22 cellular contexts compared by ENCODE assay signal in the genomic region with DNA sequence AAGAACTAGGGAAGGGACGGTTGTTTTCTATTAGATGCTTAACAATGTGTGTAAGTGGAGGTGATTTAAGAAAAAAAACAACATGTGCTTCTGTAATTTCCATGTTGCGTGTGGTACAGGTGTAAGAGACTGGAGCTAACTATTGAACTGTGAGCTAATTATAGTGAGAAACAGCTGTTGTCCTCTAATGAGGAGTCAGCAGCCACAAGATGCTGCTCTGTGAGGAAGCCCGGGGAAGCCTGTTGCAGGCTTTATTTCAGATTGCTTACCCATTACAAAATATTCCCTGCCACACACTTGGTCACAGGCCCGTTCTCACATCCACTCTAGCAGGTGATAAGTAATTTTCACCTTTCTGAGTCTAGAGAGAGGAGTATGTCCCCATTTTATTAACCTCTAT.
A peak's percentile ranks its signal among the peaks of the same experiment; 100 is the strongest.
DNase-seq lines count a peak whose midpoint lies in the region; ATAC-seq and TF ChIP-seq lines count a peak whose summit lies in the region.
"Had no signal": no experiment of that assay in that cellular context is flagged by ENCODE, and none has a peak within 500 bp of the region (broad histone marks: within the 10 kb centered on the region; RNA-seq: fewer than 3 reads in every experiment).

No MANE protein-coding gene starts in this region.

- no peaks in the 10 kb centered on the region for H3K9me3 ChIP-seq in vagina
- H3K9me3 ChIP-seq: stomach, upper lobe of right lung had no signal

- DNase-seq in COR-L47 (lab: John Stamatoyannopoulos, UW): peak; percentile 16
- peak; percentile 44 for DNase-seq in NCI-H146 treated with DMSO at 0.1 percent for 48 hours (lab: John Stamatoyannopoulos, UW; ENCODE audit: unreplicated experiment)
- peak; percentile 67 for DNase-seq in NCI-H748 treated with DMSO at 0.1 percent for 48 hours (lab: John Stamatoyannopoulos, UW)
- DNase-seq in medulla oblongata (ENCODE audit: extremely low spot score): peak; percentile 12
- no peak for DNase-seq in 8988T
- DNase-seq in vagina (ENCODE audit: extremely low spot score in 2 of 2): no peak
- DNase-seq: activated CD8-positive, alpha-beta memory T cell treated with anti-CD3 and anti-CD28 coated beads, Interleukin-2, amount 50 U/mL, for 48 hours; activated gamma-delta T cell treated with Interleukin-2 at 50 U/mL for 16 hours; amniotic stem cell; CD4-positive, CD25-positive, alpha-beta regulatory T cell; DND-41; dorsolateral prefrontal cortex; kidney glomerular epithelial cell; nephron progenitor cell; SHP77 treated with DMSO at 0.1 percent for 48 hours; small intestine; stimulated activated CD4-positive, alpha-beta T cell treated with anti-CD3 and anti-CD28 coated beads, Interleukin-4, amount 100 ng/mL, for 1 hour; stomach; T-helper 1 cell; upper lobe of right lung had no signal

- H3K27ac ChIP-seq in vagina: no peak overlapping the region
- H3K27ac ChIP-seq: stomach, upper lobe of right lung had no signal

- ATAC-seq in HG03108 (IDR thresholded peaks at IDR 0.05; ENCODE audit: unreplicated experiment): no peak
- ATAC-seq in GM21529 (IDR thresholded peaks at IDR 0.05; ENCODE audit: unreplicated experiment): no peak
- ATAC-seq: upper lobe of right lung had no signal

- H3K4me3 ChIP-seq in vagina: no peak overlapping the region
- H3K4me3 ChIP-seq: stomach, upper lobe of right lung had no signal

- no peaks in the 10 kb centered on the region for H3K36me3 ChIP-seq in vagina
- H3K36me3 ChIP-seq: stomach, upper lobe of right lung had no signal

- no peak for TF ChIP-seq CTCF in vagina (IDR thresholded peaks at IDR 0.05)

- no peak for TF ChIP-seq POLR2A in vagina (IDR thresholded peaks at IDR 0.05)

- no peaks in the 10 kb centered on the region for H3K4me1 ChIP-seq in vagina
- H3K4me1 ChIP-seq: upper lobe of right lung had no signal

- intact Hi-C loops in vagina (cut with DNase I): loop anchor here (10.0 kb wide), 1 partner anchor 1680 kb away; no protein-coding TSS in a partner anchor

- H3K27me3 ChIP-seq in vagina: no peaks in the 10 kb centered on the region
- H3K27me3 ChIP-seq: dorsolateral prefrontal cortex, upper lobe of right lung had no signal

Comparison
In these comparisons a context has a peak if more than half of its experiments do, and no peak if none do; other contexts are left out.
1. DNase-seq: peak in COR-L47 (single experiment), NCI-H146 treated with DMSO at 0.1 percent for 48 hours (single experiment), NCI-H748 treated with DMSO at 0.1 percent for 48 hours (single experiment) and medulla oblongata (single experiment); none in 8988T (single experiment) and vagina (0 of 2).